Comparison of ENCODE assay signal across 17 cellular contexts in genomic region chr3:50078622-50079021, GRCh38. TPM values are rescaled to one million over a fixed set of nuclear protein-coding genes. Genes with fewer than 3 reads are reported as not detected.
DNase-seq lines count a peak whose midpoint lies in the region; ATAC-seq and TF ChIP-seq lines count a peak whose summit lies in the region.
"Had no signal": no experiment of that assay in that cellular context is flagged by ENCODE, and none has a peak within 500 bp of the region (broad histone marks: within the 10 kb centered on the region; RNA-seq: fewer than 3 reads in every experiment).

No MANE protein-coding gene starts in this region.

- H3K9me2 ChIP-seq in OCI-LY1 (ENCODE audit: low read depth, low read length), result no peaks in the 10 kb centered on the region

- H3K36me3 ChIP-seq in OCI-LY1 (ENCODE audit: insufficient read depth, low read length) (peaks cover 45% of the 10 kb centered on the region), mucosa of descending colon (ENCODE audit: low read depth) (no peaks in the 10 kb centered on the region)

- no peak overlapping the region for H2AFZ ChIP-seq in OCI-LY1 (ENCODE audit: low read length)
- H2AFZ ChIP-seq: GM23248 had no signal

- H3K9me3 Mint-ChIP-seq in activated T-cell treated with anti-CD3 and anti-CD28 coated beads, Interleukin-2, amount 50 U/mL, for 24 hours, result no peaks in the 10 kb centered on the region
- no peaks in the 10 kb centered on the region for H3K9me3 Mint-ChIP-seq in activated T-cell treated with anti-CD3 and anti-CD28 coated beads, Interleukin-2, amount 50 U/mL, for 4 hours
- no peaks in the 10 kb centered on the region for H3K9me3 Mint-ChIP-seq in stimulated activated effector memory CD8-positive, alpha-beta T cell treated with anti-CD3 and anti-CD28 coated beads, Interleukin-12 subunit alpha, Interleukin-12 subunit beta, amount 100 ng/mL, for 72 hours
- H3K9me3 Mint-ChIP-seq: T-helper 2 cell treated with Interferon-gamma antibody and Interleukin-4, amounts not matched to agents 5 μg/mL and 100 μg/mL, for 36 hours had no signal

- no peaks in the 10 kb centered on the region for H3K79me2 ChIP-seq in OCI-LY1 (ENCODE audit: insufficient read depth, low read length)

- H3K4me3 Mint-ChIP-seq in activated T-cell treated with anti-CD3 and anti-CD28 coated beads, Interleukin-2, amount 50 U/mL, for 24 hours, result no peak overlapping the region
- no peak overlapping the region for H3K4me3 Mint-ChIP-seq in activated T-cell treated with anti-CD3 and anti-CD28 coated beads, Interleukin-2, amount 50 U/mL, for 4 hours
- no peak overlapping the region for H3K4me3 Mint-ChIP-seq in stimulated activated effector memory CD8-positive, alpha-beta T cell treated with anti-CD3 and anti-CD28 coated beads, Interleukin-12 subunit alpha, Interleukin-12 subunit beta, amount 100 ng/mL, for 72 hours
- H3K4me3 Mint-ChIP-seq: brain; T-helper 2 cell treated with Interferon-gamma antibody and Interleukin-4, amounts not matched to agents 5 μg/mL and 100 μg/mL, for 36 hours had no signal

- H3K9me3 ChIP-seq in OCI-LY1 (ENCODE audit: low read length) (no peaks in the 10 kb centered on the region), mucosa of descending colon (no peaks in the 10 kb centered on the region)
- H3K9me3 ChIP-seq: left lung, thoracic aorta had no signal

- H3K27me3 ChIP-seq in OCI-LY1 (ENCODE audit: insufficient read depth, low read length), result no peaks in the 10 kb centered on the region
- H3K27me3 ChIP-seq: left lung had no signal

- H3K27me3 Mint-ChIP-seq in activated T-cell treated with anti-CD3 and anti-CD28 coated beads, Interleukin-2, amount 50 U/mL, for 24 hours, result no peaks in the 10 kb centered on the region
- H3K27me3 Mint-ChIP-seq in activated T-cell treated with anti-CD3 and anti-CD28 coated beads, Interleukin-2, amount 50 U/mL, for 4 hours (ENCODE audit: low read depth), result no peaks in the 10 kb centered on the region
- H3K27me3 Mint-ChIP-seq: brain had no signal

- DNase-seq in activated T-cell treated with anti-CD3 and anti-CD28 coated beads, Interleukin-2, amount 50 U/mL, for 24 hours, result no peak
- no peak for DNase-seq in activated T-cell treated with anti-CD3 and anti-CD28 coated beads, Interleukin-2, amount 50 U/mL, for 4 hours
- peak; percentile 13 for DNase-seq in choroid plexus epithelial cell (ENCODE audit: low read depth)
- no peak for DNase-seq in stimulated activated effector memory CD8-positive, alpha-beta T cell treated with anti-CD3 and anti-CD28 coated beads, Interleukin-12 subunit alpha, Interleukin-12 subunit beta, amount 100 ng/mL, for 72 hours (ENCODE audit: low spot score in 2 of 2)
- no peak for DNase-seq in mucosa of descending colon
- no peak for DNase-seq in mesenteric fat pad (ENCODE audit: low spot score)
- DNase-seq: activated CD4-positive, alpha-beta T cell treated with anti-CD3 and anti-CD28 coated beads, Interleukin-2, amount 50 U/mL, for 1 hour; activated effector memory CD4-positive, alpha-beta T cell treated with Interleukin-2 at 50 U/mL for 16 hours; Calu3; GM23248; left lung; SIG-M5 had no signal

- H3K27ac Mint-ChIP-seq in activated T-cell treated with anti-CD3 and anti-CD28 coated beads, Interleukin-2, amount 50 U/mL, for 24 hours, result peak overlapping the region; percentile 53
- H3K27ac Mint-ChIP-seq in stimulated activated effector memory CD8-positive, alpha-beta T cell treated with anti-CD3 and anti-CD28 coated beads, Interleukin-12 subunit alpha, Interleukin-12 subunit beta, amount 100 ng/mL, for 72 hours, result peak overlapping the region; percentile 78
- H3K27ac Mint-ChIP-seq: T-helper 2 cell treated with Interferon-gamma antibody and Interleukin-4, amounts not matched to agents 5 μg/mL and 100 μg/mL, for 36 hours had no signal

- peaks cover 16% of the 10 kb centered on the region for H3K4me1 ChIP-seq in OCI-LY1 (ENCODE audit: insufficient read depth, low read length, severe bottlenecking)
- no peaks in the 10 kb centered on the region for H3K4me1 ChIP-seq in mucosa of descending colon (ENCODE audit: low read depth)

- H3K4me1 Mint-ChIP-seq in activated T-cell treated with anti-CD3 and anti-CD28 coated beads, Interleukin-2, amount 50 U/mL, for 24 hours (ENCODE audit: low read depth), result peaks cover 22% of the 10 kb centered on the region
- peaks cover 16% of the 10 kb centered on the region for H3K4me1 Mint-ChIP-seq in activated T-cell treated with anti-CD3 and anti-CD28 coated beads, Interleukin-2, amount 50 U/mL, for 4 hours (ENCODE audit: low read depth)
- no peaks in the 10 kb centered on the region for H3K4me1 Mint-ChIP-seq in stimulated activated effector memory CD8-positive, alpha-beta T cell treated with anti-CD3 and anti-CD28 coated beads, Interleukin-12 subunit alpha, Interleukin-12 subunit beta, amount 100 ng/mL, for 72 hours

- H3K27ac ChIP-seq in OCI-LY1 (ENCODE audit: low read depth, low read length, poor library complexity, severe bottlenecking), result peak overlapping the region; percentile 36
- H3K27ac ChIP-seq: GM23248, left lung, thoracic aorta had no signal

- peaks cover 44% of the 10 kb centered on the region for H3K36me3 Mint-ChIP-seq in activated T-cell treated with anti-CD3 and anti-CD28 coated beads, Interleukin-2, amount 50 U/mL, for 24 hours (ENCODE audit: low read depth)
- H3K36me3 Mint-ChIP-seq in activated T-cell treated with anti-CD3 and anti-CD28 coated beads, Interleukin-2, amount 50 U/mL, for 4 hours (ENCODE audit: insufficient read depth), result peaks cover 20% of the 10 kb centered on the region
- H3K36me3 Mint-ChIP-seq in stimulated activated effector memory CD8-positive, alpha-beta T cell treated with anti-CD3 and anti-CD28 coated beads, Interleukin-12 subunit alpha, Interleukin-12 subunit beta, amount 100 ng/mL, for 72 hours, result peaks cover 46% of the 10 kb centered on the region

- H3K9ac ChIP-seq in OCI-LY1 (ENCODE audit: low read length), result no peak overlapping the region
- H3K9ac ChIP-seq: GM23248 had no signal

- peaks cover 3% of the 10 kb centered on the region; the same call in 1 of the 2 replicates for H3F3A ChIP-seq in OCI-LY1 (ENCODE audit: insufficient read depth, low read length)

- no peaks in the 10 kb centered on the region for H4K20me1 ChIP-seq in OCI-LY1 (ENCODE audit: insufficient read depth, low read length)

- H3K4me3 ChIP-seq in OCI-LY1 (ENCODE audit: low read depth, low read length, poor library complexity, severe bottlenecking) (no peak overlapping the region), choroid plexus epithelial cell (ENCODE audit: low read depth, low read length) (no peak overlapping the region), mucosa of descending colon (no peak overlapping the region)
- H3K4me3 ChIP-seq: GM23248, left lung, thoracic aorta had no signal

- intact Hi-C loops in mucosa of descending colon (cut with DNase I, micrococcal nuclease), result no loop called here

- TF ChIP-seq CTCF in OCI-LY1 (IDR thresholded peaks at IDR 0.05; ENCODE audit: low read length), result no peak
- no peak for TF ChIP-seq CTCF in choroid plexus epithelial cell (conservative IDR thresholded peaks at IDR 0.05; ENCODE audit: low read depth, low read length)
- TF ChIP-seq CTCF in mucosa of descending colon (IDR thresholded peaks at IDR 0.05), result no peak

- no peak overlapping the region for H3K4me2 ChIP-seq in OCI-LY1 (ENCODE audit: low read length)

- no peak for ATAC-seq in activated T-cell treated with anti-CD3 and anti-CD28 coated beads, Interleukin-2, amount 50 U/mL, for 4 hours
- ATAC-seq in stimulated activated effector memory CD8-positive, alpha-beta T cell treated with anti-CD3 and anti-CD28 coated beads, Interleukin-12 subunit alpha, Interleukin-12 subunit beta, amount 100 ng/mL, for 72 hours, result peak; percentile 26
- no peak for ATAC-seq in GM19351 (IDR thresholded peaks at IDR 0.05; ENCODE audit: unreplicated experiment)
- no peak for ATAC-seq in mucosa of descending colon
- ATAC-seq: left lung had no signal

RNA-seq across cellular contexts. Expression of gene RBM5, which starts 10.1 kb away (rescaled TPM):
- total RNA-seq in activated T-cell treated with anti-CD3 and anti-CD28 coated beads, Interleukin-2, amount 50 U/mL, for 4 hours, result 100 to 1,000 TPM in 2 of 3 donors, 10 to 100 TPM in 1; 96.6 to 122 (median 112) TPM
- total RNA-seq in mucosa of descending colon, result 100 to 1,000 TPM; 128 to 183 (median 158) TPM
- 132 TPM for total RNA-seq in mesenteric fat pad
